Comparison of ENCODE assay signal across 25 cellular contexts in genomic region chr17:74699236-74699635, GRCh38. TPM values are rescaled to one million over a fixed set of nuclear protein-coding genes. Genes with fewer than 3 reads are reported as not detected.
A peak's percentile ranks its signal among the peaks of the same experiment; 100 is the strongest.
DNase-seq lines count a peak whose midpoint lies in the region; ATAC-seq, FAIRE-seq and TF ChIP-seq lines count a peak whose summit lies in the region.
"Had no signal": no experiment of that assay in that cellular context is flagged by ENCODE, and none has a peak within 500 bp of the region (broad histone marks: within the 10 kb centered on the region; RNA-seq: fewer than 3 reads in every experiment).

No MANE protein-coding gene starts in this region.

- H3K9me3 ChIP-seq in HepG2 (ENCODE audit: low read length): no peaks in the 10 kb centered on the region
- no peaks in the 10 kb centered on the region for H3K9me3 ChIP-seq in right lobe of liver
- H3K9me3 ChIP-seq in kidney (ENCODE audit: control insufficient read depth in 1 of 2, low read length in 2 of 2): no peaks in the 10 kb centered on the region
- no peaks in the 10 kb centered on the region for H3K9me3 ChIP-seq in mammary epithelial cell (replicated peaks; ENCODE audit: insufficient read depth, low read length)

- TF ChIP-seq POLR2A in HepG2 (IDR thresholded peaks at IDR 0.05; ENCODE audit: insufficient read depth in 1 of 2, low read depth in 2 of 2, low read length in 2 of 2) (no peak), right lobe of liver (IDR thresholded peaks at IDR 0.05) (no peak)

- H3K4me3 ChIP-seq in HepG2 (replicated peaks in 1 of 3; ENCODE audit: insufficient read depth in 1 of 3, low read depth in 2 of 3, low read length in 3 of 3) (no peak overlapping the region), right lobe of liver (no peak overlapping the region), kidney (ENCODE audit: low read length in 2 of 2) (no peak overlapping the region), mammary epithelial cell (replicated peaks in 1 of 3; ENCODE audit: insufficient read depth in 1 of 3, low read depth in 2 of 3, low read length in 3 of 3) (no peak overlapping the region)
- H3K4me3 ChIP-seq: GM23338 had no signal

- H3K4me1 ChIP-seq in HepG2 (ENCODE audit: insufficient read depth, low read length) (no peaks in the 10 kb centered on the region), right lobe of liver (no peaks in the 10 kb centered on the region), kidney (ENCODE audit: control insufficient read depth in 1 of 2, insufficient read depth in 1 of 2, low read depth in 1 of 2, low read length in 2 of 2) (no peaks in the 10 kb centered on the region), mammary epithelial cell (ENCODE audit: insufficient read depth, low read length) (no peaks in the 10 kb centered on the region)

- no peak for DNase-seq in HepG2 (ENCODE audit: low spot score)
- DNase-seq in right lobe of liver: no peak
- peak; percentile 61 for DNase-seq in NCI-H2029 treated with DMSO at 0.1 percent for 48 hours (lab: John Stamatoyannopoulos, UW)
- DNase-seq in kidney: peak; percentile 52
- DNase-seq in mammary epithelial cell: no peak
- DNase-seq in amniotic stem cell (lab: John Stamatoyannopoulos, UW): no peak
- DNase-seq: C1 segment of cervical spinal cord; Calu3; CD4-positive, alpha-beta memory T cell; COR-L47; DMS53; DMS79 treated with DMSO at 0.1 percent for 48 hours; GF-D8; H9; HFFc6 had no signal

- peaks cover 5% of the 10 kb centered on the region; the same call in 1 of the 2 replicates for H4K20me1 ChIP-seq in HepG2 (ENCODE audit: insufficient read depth, low read length)
- no peaks in the 10 kb centered on the region for H4K20me1 ChIP-seq in mammary epithelial cell (ENCODE audit: insufficient read depth, low read length)

- CTCF ChIA-PET in HepG2 (lab: Yijun Ruan, JAX; ENCODE audit: low intra/inter-chr PET ratio, low total read pairs): no interaction called here
- CTCF ChIA-PET in mammary epithelial cell (lab: Charles Lee; ENCODE audit: low non-redundant PET): no interaction called here

- in situ Hi-C loops in HepG2 (cut with HindIII; ENCODE audit: extremely low pct_ligation_motif_present, low pct_unique_long_range_greater_than_20kb): no loop called here
- in situ Hi-C loops in mammary epithelial cell (cut with MboI; ENCODE audit: low sequenced_read_pairs in 2 of 2): no loop called here

- no peak for TF ChIP-seq CTCF in HepG2 (CRISPR knock-in tag; IDR thresholded peaks at IDR 0.05)
- TF ChIP-seq CTCF in right lobe of liver (IDR thresholded peaks at IDR 0.05): no peak
- TF ChIP-seq CTCF in kidney (IDR thresholded peaks at IDR 0.05; ENCODE audit: borderline replicate concordance, extremely low read depth, insufficient read depth): no peak
- TF ChIP-seq CTCF in mammary epithelial cell (conservative IDR thresholded peaks at IDR 0.05 in 1 of 2, IDR thresholded peaks at IDR 0.05 in 1 of 2; ENCODE audit: extremely low read depth in 1 of 2, insufficient read depth in 1 of 2, low read depth in 1 of 2, low read length in 2 of 2): no peak

- TF ChIP-seq EP300 in HepG2 (IDR thresholded peaks at IDR 0.05; ENCODE audit: low read depth in 2 of 2, low read length in 2 of 2): no peak
- TF ChIP-seq EP300 in HepG2 (CRISPR knock-in tag; IDR thresholded peaks at IDR 0.05; ENCODE audit: borderline replicate concordance): no peak

- dilution Hi-C loops in mammary epithelial cell (cut with HindIII; ENCODE audit: low sequenced_read_pairs): no loop called here

- H3K36me3 ChIP-seq in HepG2 (replicated peaks in 1 of 2; ENCODE audit: control insufficient read depth in 1 of 2, insufficient read depth in 2 of 2, low read length in 2 of 2) (no peaks in the 10 kb centered on the region), right lobe of liver (no peaks in the 10 kb centered on the region), kidney (ENCODE audit: control insufficient read depth in 1 of 2, insufficient read depth in 2 of 2, low read length in 2 of 2) (no peaks in the 10 kb centered on the region), mammary epithelial cell (ENCODE audit: insufficient read depth, low read length) (no peaks in the 10 kb centered on the region)

- no peak for TF ChIP-seq RAD21 in HepG2 (CRISPR knock-in tag; IDR thresholded peaks at IDR 0.05)

- 46% methylated on average over 9 of the region's 9 CpGs for WGBS in HepG2 (ENCODE audit: low lambda C conversion rate)
- 33% methylated on average over 4 of the region's 9 CpGs for WGBS in right lobe of liver (ENCODE audit: insufficient coverage, low coverage, low lambda C conversion rate, missing lambda C conversion rate)
- 63% methylated on average over 8 of the region's 9 CpGs for WGBS in mammary epithelial cell (ENCODE audit: low coverage, missing lambda C conversion rate)

- BruUV-seq in HepG2 (replicated peaks; lab: Mats Ljungman, UMichigan) (no TSS peak), mammary epithelial cell (replicated peaks; lab: Mats Ljungman, UMichigan) (no TSS peak)

- H2AFZ ChIP-seq in HepG2 (ENCODE audit: low read length): no peak overlapping the region
- no peak overlapping the region for H2AFZ ChIP-seq in mammary epithelial cell (ENCODE audit: low read depth, low read length)
- H2AFZ ChIP-seq: GM23338 had no signal

- FAIRE-seq in HepG2 (lab: Jason Lieb, UNC) (no peak), kidney (lab: Jason Lieb, UNC) (no peak)
- FAIRE-seq: GM12891, GM18507 had no signal

- no peak for ATAC-seq in HepG2
- no peak for ATAC-seq in right lobe of liver
- ATAC-seq: GM23338, HCT116 had no signal

- H3K27ac ChIP-seq in HepG2 (ENCODE audit: extremely low read length, insufficient read depth, low read length): no peak overlapping the region
- no peak overlapping the region for H3K27ac ChIP-seq in right lobe of liver
- no peak overlapping the region for H3K27ac ChIP-seq in kidney (ENCODE audit: low read depth in 2 of 2, low read length in 2 of 2)
- no peak overlapping the region for H3K27ac ChIP-seq in mammary epithelial cell (ENCODE audit: insufficient read depth, low read depth, low read length)

- H3K4me2 ChIP-seq in HepG2 (ENCODE audit: low read depth, low read length): no peak overlapping the region
- no peak overlapping the region for H3K4me2 ChIP-seq in mammary epithelial cell (ENCODE audit: insufficient read depth, low read depth, low read length)
- H3K4me2 ChIP-seq: GM23338 had no signal

- intact Hi-C loops in HepG2 (cut with micrococcal nuclease; ENCODE audit: unreplicated experiment): no loop called here
- intact Hi-C loops in right lobe of liver (cut with DNase I): no loop called here
- intact Hi-C loops in kidney (cut with DNase I): no loop called here
- intact Hi-C loops in mammary epithelial cell (cut with micrococcal nuclease): no loop called here

- H3K9ac ChIP-seq in HepG2 (ENCODE audit: insufficient read depth, low read depth, low read length): no peak overlapping the region
- no peak overlapping the region for H3K9ac ChIP-seq in kidney (ENCODE audit: low read length in 2 of 2)
- H3K9ac ChIP-seq in mammary epithelial cell (ENCODE audit: insufficient read depth, low read length): no peak overlapping the region

- H3K27me3 ChIP-seq in HepG2 (ENCODE audit: control insufficient read depth in 1 of 2, insufficient read depth in 2 of 2, low read length in 2 of 2) (peaks cover 4 to 40% of the 10 kb centered on the region in 2 experiments), right lobe of liver (no peaks in the 10 kb centered on the region), mammary epithelial cell (ENCODE audit: insufficient read depth, low read length) (no peaks in the 10 kb centered on the region)

- POLR2A ChIA-PET in HepG2 (lab: Yijun Ruan, JAX): no interaction called here

- H3K79me2 ChIP-seq in HepG2 (ENCODE audit: insufficient read depth, low read length) (no peaks in the 10 kb centered on the region), mammary epithelial cell (ENCODE audit: insufficient read depth, low read length) (no peaks in the 10 kb centered on the region)

RNA-seq across cellular contexts. Expression of gene CD300LF, which starts 13.5 kb away (rescaled TPM):
- total RNA-seq in HepG2 (2016; rRNA removed; fragmentation: Illumina TruSeq; extraction: Trizol) (not detected in 2 replicates), right lobe of liver (1 to 10 TPM in 2 of 6 experiments, under 1 TPM in 3, not detected in 1; 0.44 to 2.6 (median 0.74) TPM), kidney (3.1 TPM), mammary epithelial cell (not detected)
- not detected in 2 replicates for total RNA-seq in HepG2 (2016; cell fraction: cytosol; rRNA removed; fragmentation: Illumina TruSeq; extraction: Trizol; ENCODE audit: low read depth)
- total RNA-seq in HepG2 (2016; cell fraction: insoluble cytoplasmic fraction; rRNA removed; fragmentation: Illumina TruSeq; extraction: Trizol): not detected in 2 replicates
- not detected in 2 replicates for total RNA-seq in HepG2 (2016; cell fraction: membrane; rRNA removed; fragmentation: Illumina TruSeq; extraction: Trizol)
- not detected in 2 replicates for total RNA-seq in HepG2 (2016; cell fraction: nucleus; rRNA removed; fragmentation: Illumina TruSeq; extraction: Trizol)
- polyA plus RNA-seq in HepG2 (2011; rRNA removed) (not detected in 2 replicates), kidney (ENCODE audit: insufficient read depth, low read depth, low replicate concordance) (0.49 TPM), mammary epithelial cell (not detected)
- polyA plus RNA-seq in HepG2 (2011; cell fraction: cytosol; rRNA removed): not detected in 2 replicates
- not detected in 2 replicates for polyA plus RNA-seq in HepG2 (2011; cell fraction: nucleus; rRNA removed)
- polyA plus RNA-seq in HepG2 (2012): not detected in 2 replicates
- not detected in 2 replicates for polyA plus RNA-seq in HepG2 (2016; cell fraction: cytosol; fragmentation: Illumina TruSeq; extraction: Trizol; ENCODE audit: low read depth)
- polyA plus RNA-seq in HepG2 (2016; cell fraction: insoluble cytoplasmic fraction; fragmentation: Illumina TruSeq; extraction: Trizol; ENCODE audit: low read depth): not detected in 2 replicates
- polyA plus RNA-seq in HepG2 (2016; cell fraction: membrane; fragmentation: Illumina TruSeq; extraction: Trizol; ENCODE audit: low read depth): not detected in 2 replicates
- polyA plus RNA-seq in HepG2 (2016; cell fraction: nucleus; fragmentation: Illumina TruSeq; extraction: Trizol; ENCODE audit: insufficient read depth, low read depth): not detected in 2 replicates
- polyA minus RNA-seq in HepG2 (2011; rRNA and poly(A)+ RNA removed; ENCODE audit: low replicate concordance): not detected in 2 replicates
- not detected in 2 replicates for polyA minus RNA-seq in HepG2 (2011; cell fraction: cytosol; rRNA and poly(A)+ RNA removed)
- polyA minus RNA-seq in HepG2 (2011; cell fraction: nucleus; rRNA and poly(A)+ RNA removed): not detected in 2 replicates
- not detected for polyA minus RNA-seq in mammary epithelial cell
- total RNA-seq: A172, A673, Calu3, Daoy, G401, GM23338, H4, H9, HFFc6 had no signal
- polyA plus RNA-seq: BJ; CD4-positive, alpha-beta memory T cell; GM23338 had no signal

RNA-seq across cellular contexts. Expression of gene RAB37, which starts 37.8 kb away (rescaled TPM):
- 0.91 and 1.1 TPM in 2 replicates for total RNA-seq in HepG2 (2016; rRNA removed; fragmentation: Illumina TruSeq; extraction: Trizol)
- total RNA-seq in HepG2 (2016; cell fraction: cytosol; rRNA removed; fragmentation: Illumina TruSeq; extraction: Trizol; ENCODE audit: low read depth): 0.30 TPM in 1 of 2 replicates, not detected in the other
- 0.73 and 1.0 TPM in 2 replicates for total RNA-seq in HepG2 (2016; cell fraction: insoluble cytoplasmic fraction; rRNA removed; fragmentation: Illumina TruSeq; extraction: Trizol)
- total RNA-seq in HepG2 (2016; cell fraction: membrane; rRNA removed; fragmentation: Illumina TruSeq; extraction: Trizol): 0.83 and 0.93 TPM in 2 replicates
- 0.96 and 1.3 TPM in 2 replicates for total RNA-seq in HepG2 (2016; cell fraction: nucleus; rRNA removed; fragmentation: Illumina TruSeq; extraction: Trizol)
- 3.7 and 4.7 TPM in 2 replicates for polyA plus RNA-seq in HepG2 (2011; rRNA removed)
- polyA plus RNA-seq in HepG2 (2011; cell fraction: cytosol; rRNA removed): 2.1 and 2.8 TPM in 2 replicates
- polyA plus RNA-seq in HepG2 (2011; cell fraction: nucleus; rRNA removed): 7.0 and 8.4 TPM in 2 replicates
- polyA plus RNA-seq in HepG2 (2012): 1.8 and 2.4 TPM in 2 replicates
- 0.18 and 0.22 TPM in 2 replicates for polyA plus RNA-seq in HepG2 (2016; cell fraction: cytosol; fragmentation: Illumina TruSeq; extraction: Trizol; ENCODE audit: low read depth)
- 0.83 and 0.93 TPM in 2 replicates for polyA plus RNA-seq in HepG2 (2016; cell fraction: insoluble cytoplasmic fraction; fragmentation: Illumina TruSeq; extraction: Trizol; ENCODE audit: low read depth)
- polyA plus RNA-seq in HepG2 (2016; cell fraction: membrane; fragmentation: Illumina TruSeq; extraction: Trizol; ENCODE audit: low read depth): 0.48 and 0.49 TPM in 2 replicates
- 2.4 and 2.8 TPM in 2 replicates for polyA plus RNA-seq in HepG2 (2016; cell fraction: nucleus; fragmentation: Illumina TruSeq; extraction: Trizol; ENCODE audit: insufficient read depth, low read depth)
- 2.2 TPM in 1 of 2 replicates, not detected in the other for polyA minus RNA-seq in HepG2 (2011; rRNA and poly(A)+ RNA removed; ENCODE audit: low replicate concordance)
- polyA minus RNA-seq in HepG2 (2011; cell fraction: cytosol; rRNA and poly(A)+ RNA removed): 0.70 and 2.0 TPM in 2 replicates
- polyA minus RNA-seq in HepG2 (2011; cell fraction: nucleus; rRNA and poly(A)+ RNA removed): 1.4 and 1.7 TPM in 2 replicates
- total RNA-seq in right lobe of liver: 10 to 100 TPM in 3 of 6 experiments, 1 to 10 TPM in 3; 5.0 to 14.4 (median 9.0) TPM
- total RNA-seq in kidney: 5.6 TPM
- polyA plus RNA-seq in kidney (ENCODE audit: insufficient read depth, low read depth, low replicate concordance): 1.7 TPM
- total RNA-seq in mammary epithelial cell: not detected
- not detected for polyA plus RNA-seq in mammary epithelial cell
- polyA minus RNA-seq in mammary epithelial cell: not detected
- total RNA-seq: A172, A673, Daoy, H4 had no signal

RNA-seq across cellular contexts. Expression of gene NHERF1, which starts 49.2 kb away (rescaled TPM):
- total RNA-seq in HepG2 (2016; rRNA removed; fragmentation: Illumina TruSeq; extraction: Trizol): 138 and 169 TPM in 2 replicates
- total RNA-seq in HepG2 (2016; cell fraction: cytosol; rRNA removed; fragmentation: Illumina TruSeq; extraction: Trizol; ENCODE audit: low read depth): 27.0 and 28.2 TPM in 2 replicates
- total RNA-seq in HepG2 (2016; cell fraction: insoluble cytoplasmic fraction; rRNA removed; fragmentation: Illumina TruSeq; extraction: Trizol): 118 and 171 TPM in 2 replicates
- total RNA-seq in HepG2 (2016; cell fraction: membrane; rRNA removed; fragmentation: Illumina TruSeq; extraction: Trizol): 64.4 and 79.9 TPM in 2 replicates
- total RNA-seq in HepG2 (2016; cell fraction: nucleus; rRNA removed; fragmentation: Illumina TruSeq; extraction: Trizol): 75.3 and 85.2 TPM in 2 replicates
- polyA plus RNA-seq in HepG2 (2011; rRNA removed): 266 and 269 TPM in 2 replicates
- 232 and 243 TPM in 2 replicates for polyA plus RNA-seq in HepG2 (2011; cell fraction: cytosol; rRNA removed)
- 152 and 164 TPM in 2 replicates for polyA plus RNA-seq in HepG2 (2011; cell fraction: nucleus; rRNA removed)
- 209 and 226 TPM in 2 replicates for polyA plus RNA-seq in HepG2 (2012)
- polyA plus RNA-seq in HepG2 (2016; cell fraction: cytosol; fragmentation: Illumina TruSeq; extraction: Trizol; ENCODE audit: low read depth): 52.4 and 55.7 TPM in 2 replicates
- polyA plus RNA-seq in HepG2 (2016; cell fraction: insoluble cytoplasmic fraction; fragmentation: Illumina TruSeq; extraction: Trizol; ENCODE audit: low read depth): 275 and 359 TPM in 2 replicates
- polyA plus RNA-seq in HepG2 (2016; cell fraction: membrane; fragmentation: Illumina TruSeq; extraction: Trizol; ENCODE audit: low read depth): 109 and 126 TPM in 2 replicates
- 248 and 253 TPM in 2 replicates for polyA plus RNA-seq in HepG2 (2016; cell fraction: nucleus; fragmentation: Illumina TruSeq; extraction: Trizol; ENCODE audit: insufficient read depth, low read depth)
- 92.0 and 295 TPM in 2 replicates for polyA minus RNA-seq in HepG2 (2011; rRNA and poly(A)+ RNA removed; ENCODE audit: low replicate concordance)
- 130 and 139 TPM in 2 replicates for polyA minus RNA-seq in HepG2 (2011; cell fraction: cytosol; rRNA and poly(A)+ RNA removed)
- polyA minus RNA-seq in HepG2 (2011; cell fraction: nucleus; rRNA and poly(A)+ RNA removed): 62.8 and 68.1 TPM in 2 replicates
- total RNA-seq in right lobe of liver: 100 to 1,000 TPM; 105 to 218 (median 161) TPM
- total RNA-seq in kidney: 71.3 TPM
- polyA plus RNA-seq in kidney (ENCODE audit: insufficient read depth, low read depth, low replicate concordance): 448 TPM
- 10 to 100 TPM in 1 of 2 donors, 1 to 10 TPM in 1; 5.8 to 24.6 TPM for total RNA-seq in mammary epithelial cell
- polyA plus RNA-seq in mammary epithelial cell: 36.3 TPM
- polyA minus RNA-seq in mammary epithelial cell: 59.6 TPM

Comparison
In these comparisons a context has a peak if more than half of its experiments do, and no peak if none do; other contexts are left out.
1. DNase-seq: peak in NCI-H2029 treated with DMSO at 0.1 percent for 48 hours (single experiment) and kidney (single experiment); none in HepG2 (single experiment), right lobe of liver (0 of 3), mammary epithelial cell (single experiment) and amniotic stem cell (single experiment).